ENCODE assay signal across 11 cellular contexts in genomic region chr14:68144051-68144681, GRCh38.
DNase-seq lines count a peak whose midpoint lies in the region; ATAC-seq and TF ChIP-seq lines count a peak whose summit lies in the region.
"Had no signal": no experiment of that assay in that cellular context is flagged by ENCODE, and none has a peak within 500 bp of the region (broad histone marks: within the 10 kb centered on the region; RNA-seq: fewer than 3 reads in every experiment).

No MANE protein-coding gene starts in this region.

- H3K4me3 ChIP-seq in BLaER1 treated with 17β-estradiol and CSF1 and Interleukin-3, amounts not matched to agents 10 nM and 100 nM = no peak overlapping the region
- no peak overlapping the region for H3K4me3 ChIP-seq in parathyroid adenoma (ENCODE audit: low read depth, low read length)

- H2AFZ ChIP-seq in parathyroid adenoma = no peak overlapping the region

- ATAC-seq in SK-N-SH treated with all-trans-retinoic acid at 6 μM for 48 hours (peak; percentile 6), foreskin keratinocyte (no peak), HG03280 (IDR thresholded peaks at IDR 0.05; ENCODE audit: unreplicated experiment) (no peak)

- H3K9me3 ChIP-seq in BLaER1 treated with 17β-estradiol and CSF1 and Interleukin-3, amounts not matched to agents 10 nM and 100 nM (replicated peaks in 1 of 11) = peaks cover 10 to 27% (median 15%) of the 10 kb centered on the region in 11 experiments
- H3K9me3 ChIP-seq in parathyroid adenoma (ENCODE audit: control insufficient read depth, low read length) = no peaks in the 10 kb centered on the region
- H3K9me3 ChIP-seq: neutrophil had no signal

- H3K27ac ChIP-seq in BLaER1 treated with 17β-estradiol and CSF1 and Interleukin-3, amounts not matched to agents 10 nM and 100 nM = peak overlapping the region in 9 of 11 experiments; percentile 60 to 94 (median 90); a peak in 19 of 22 replicates
- H3K27ac ChIP-seq in foreskin keratinocyte = peak overlapping the region; percentile 19
- peak overlapping the region; percentile 20 for H3K27ac ChIP-seq in parathyroid adenoma
- H3K27ac ChIP-seq: neutrophil had no signal

- H3K9ac ChIP-seq in BLaER1 treated with 17β-estradiol and CSF1 and Interleukin-3, amounts not matched to agents 10 nM and 100 nM = peak overlapping the region in 9 of 11 experiments; percentile 26 to 79 (median 70); a peak in 17 of 22 replicates
- no peak overlapping the region for H3K9ac ChIP-seq in parathyroid adenoma

- TF ChIP-seq CTCF in foreskin keratinocyte (conservative IDR thresholded peaks at IDR 0.05) (no peak), parathyroid adenoma (IDR thresholded peaks at IDR 0.05) (no peak)

- H3K4me1 ChIP-seq in BLaER1 treated with 17β-estradiol and CSF1 and Interleukin-3, amounts not matched to agents 10 nM and 100 nM = peaks cover 22 to 67% (median 42%) of the 10 kb centered on the region in 10 experiments
- H3K4me1 ChIP-seq in foreskin keratinocyte (peaks cover 66% of the 10 kb centered on the region), parathyroid adenoma (peaks cover 18% of the 10 kb centered on the region)

- H4K20me1 ChIP-seq in BLaER1 treated with 17β-estradiol and CSF1 and Interleukin-3, amounts not matched to agents 10 nM and 100 nM = no peaks in the 10 kb centered on the region

- H3K36me3 ChIP-seq in BLaER1 treated with 17β-estradiol and CSF1 and Interleukin-3, amounts not matched to agents 10 nM and 100 nM = peaks cover 0 to 5% (median 0%) of the 10 kb centered on the region in 11 experiments; a peak in 3 of 22 replicates
- H3K36me3 ChIP-seq in parathyroid adenoma (ENCODE audit: control insufficient read depth, insufficient read depth, low read length) = no peaks in the 10 kb centered on the region
- H3K36me3 ChIP-seq: neutrophil had no signal

- H3K4me2 ChIP-seq in BLaER1 treated with 17β-estradiol and CSF1 and Interleukin-3, amounts not matched to agents 10 nM and 100 nM = peak overlapping the region; percentile 47 to 81 (median 72); a peak in 21 of 22 replicates
- H3K4me2 ChIP-seq in parathyroid adenoma (ENCODE audit: low read length) = no peak overlapping the region

- no peaks in the 10 kb centered on the region for H3K79me2 ChIP-seq in parathyroid adenoma

- no peaks in the 10 kb centered on the region for H3K27me3 ChIP-seq in BLaER1 treated with 17β-estradiol and CSF1 and Interleukin-3, amounts not matched to agents 10 nM and 100 nM
- no peaks in the 10 kb centered on the region for H3K27me3 ChIP-seq in foreskin keratinocyte
- no peaks in the 10 kb centered on the region for H3K27me3 ChIP-seq in parathyroid adenoma (ENCODE audit: control insufficient read depth, insufficient read depth, low read length)
- H3K27me3 ChIP-seq: neutrophil had no signal

- DNase-seq in foreskin keratinocyte = peak in 1 of 2 donors; percentile 24
- no peak for DNase-seq in NCI-H1048 (lab: John Stamatoyannopoulos, UW)
- DNase-seq in cortex of kidney (lab: John Stamatoyannopoulos, UW) = no peak
- no peak for DNase-seq in NCI-H2227 treated with DMSO at 0.1 percent for 48 hours (lab: John Stamatoyannopoulos, UW)
- DNase-seq: activated CD8-positive, alpha-beta memory T cell treated with anti-CD3 and anti-CD28 coated beads, Interleukin-2, amount 50 U/mL, for 48 hours; stimulated activated naive CD4-positive, alpha-beta T cell treated with Interleukin-2 at 50 U/mL for 16 hours had no signal

TF ChIP-seq in SK-N-SH treated with all-trans-retinoic acid at 6 μM for 48 hours, 23 proteins besides CTCF, POLR2A, EP300 and RAD21:
- no peak for TF ChIP-seq ZNF565 (CRISPR knock-in tag; conservative IDR thresholded peaks at IDR 0.05; ENCODE audit: low read depth)
- TF ChIP-seq GLIS3 (CRISPR knock-in tag; IDR thresholded peaks at IDR 0.05) = no peak
- TF ChIP-seq ZNF70 (CRISPR knock-in tag; IDR thresholded peaks at IDR 0.05) = no peak
- TF ChIP-seq ZFP3 (CRISPR knock-in tag; IDR thresholded peaks at IDR 0.05) = no peak
- TF ChIP-seq, protein P1, sequence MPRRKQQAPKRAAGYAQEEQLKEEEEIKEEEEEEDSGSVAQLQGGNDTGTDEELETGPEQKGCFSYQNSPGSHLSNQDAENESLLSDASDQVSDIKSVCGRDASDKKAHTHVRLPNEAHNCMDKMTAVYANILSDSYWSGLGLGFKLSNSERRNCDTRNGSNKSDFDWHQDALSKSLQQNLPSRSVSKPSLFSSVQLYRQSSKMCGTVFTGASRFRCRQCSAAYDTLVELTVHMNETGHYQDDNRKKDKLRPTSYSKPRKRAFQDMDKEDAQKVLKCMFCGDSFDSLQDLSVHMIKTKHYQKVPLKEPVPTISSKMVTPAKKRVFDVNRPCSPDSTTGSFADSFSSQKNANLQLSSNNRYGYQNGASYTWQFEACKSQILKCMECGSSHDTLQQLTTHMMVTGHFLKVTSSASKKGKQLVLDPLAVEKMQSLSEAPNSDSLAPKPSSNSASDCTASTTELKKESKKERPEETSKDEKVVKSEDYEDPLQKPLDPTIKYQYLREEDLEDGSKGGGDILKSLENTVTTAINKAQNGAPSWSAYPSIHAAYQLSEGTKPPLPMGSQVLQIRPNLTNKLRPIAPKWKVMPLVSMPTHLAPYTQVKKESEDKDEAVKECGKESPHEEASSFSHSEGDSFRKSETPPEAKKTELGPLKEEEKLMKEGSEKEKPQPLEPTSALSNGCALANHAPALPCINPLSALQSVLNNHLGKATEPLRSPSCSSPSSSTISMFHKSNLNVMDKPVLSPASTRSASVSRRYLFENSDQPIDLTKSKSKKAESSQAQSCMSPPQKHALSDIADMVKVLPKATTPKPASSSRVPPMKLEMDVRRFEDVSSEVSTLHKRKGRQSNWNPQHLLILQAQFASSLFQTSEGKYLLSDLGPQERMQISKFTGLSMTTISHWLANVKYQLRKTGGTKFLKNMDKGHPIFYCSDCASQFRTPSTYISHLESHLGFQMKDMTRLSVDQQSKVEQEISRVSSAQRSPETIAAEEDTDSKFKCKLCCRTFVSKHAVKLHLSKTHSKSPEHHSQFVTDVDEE (CRISPR knock-in tag; IDR thresholded peaks at IDR 0.05) = no peak
- TF ChIP-seq ESRRG (CRISPR knock-in tag; IDR thresholded peaks at IDR 0.05) = no peak
- TF ChIP-seq ZFP30 (CRISPR knock-in tag; IDR thresholded peaks at IDR 0.05) = no peak
- no peak for TF ChIP-seq CSDC2 (CRISPR knock-in tag; IDR thresholded peaks at IDR 0.05)
- TF ChIP-seq TOX (CRISPR knock-in tag; IDR thresholded peaks at IDR 0.05; ENCODE audit: borderline replicate concordance) = no peak
- TF ChIP-seq OSR1 (CRISPR knock-in tag; IDR thresholded peaks at IDR 0.05) = no peak
- TF ChIP-seq ZC3H10 (CRISPR knock-in tag; IDR thresholded peaks at IDR 0.05) = no peak
- TF ChIP-seq TCF4 (CRISPR knock-in tag; IDR thresholded peaks at IDR 0.05; ENCODE audit: borderline replicate concordance) = no peak
- no peak for TF ChIP-seq SNAI2 (CRISPR knock-in tag; IDR thresholded peaks at IDR 0.05)
- TF ChIP-seq, protein P2, sequence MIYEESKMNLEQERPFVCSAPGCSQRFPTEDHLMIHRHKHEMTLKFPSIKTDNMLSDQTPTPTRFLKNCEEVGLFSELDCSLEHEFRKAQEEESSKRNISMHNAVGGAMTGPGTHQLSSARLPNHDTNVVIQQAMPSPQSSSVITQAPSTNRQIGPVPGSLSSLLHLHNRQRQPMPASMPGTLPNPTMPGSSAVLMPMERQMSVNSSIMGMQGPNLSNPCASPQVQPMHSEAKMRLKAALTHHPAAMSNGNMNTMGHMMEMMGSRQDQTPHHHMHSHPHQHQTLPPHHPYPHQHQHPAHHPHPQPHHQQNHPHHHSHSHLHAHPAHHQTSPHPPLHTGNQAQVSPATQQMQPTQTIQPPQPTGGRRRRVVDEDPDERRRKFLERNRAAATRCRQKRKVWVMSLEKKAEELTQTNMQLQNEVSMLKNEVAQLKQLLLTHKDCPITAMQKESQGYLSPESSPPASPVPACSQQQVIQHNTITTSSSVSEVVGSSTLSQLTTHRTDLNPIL (CRISPR knock-in tag; IDR thresholded peaks at IDR 0.05; ENCODE audit: low read depth) = no peak
- no peak for TF ChIP-seq ZNF8 (CRISPR knock-in tag; IDR thresholded peaks at IDR 0.05)
- no peak for TF ChIP-seq ARNTL (CRISPR knock-in tag; IDR thresholded peaks at IDR 0.05; ENCODE audit: borderline replicate concordance, low read depth)

Comparison
In these comparisons a context has a peak if more than half of its experiments do, and no peak if none do; other contexts are left out.
1. H3K27ac ChIP-seq: peak in every context shown above with its lines; median percentile 90 in BLaER1 treated with 17β-estradiol and CSF1 and Interleukin-3, amounts not matched to agents 10 nM and 100 nM; 20 in parathyroid adenoma; 19 in foreskin keratinocyte.